In genomic region chr2:196638765-196639164, GRCh38 we compare ENCODE assay signal across 8 cellular contexts. TPM values are rescaled to one million over a fixed set of nuclear protein-coding genes. Genes with fewer than 3 reads are reported as not detected.
DNase-seq lines count a peak whose midpoint lies in the region; ATAC-seq and TF ChIP-seq lines count a peak whose summit lies in the region.

No MANE protein-coding gene starts in this region.

- H3K4me1 Mint-ChIP-seq in activated CD8-positive, alpha-beta memory T cell treated with anti-CD3 and anti-CD28 coated beads, Interleukin-2, amount 10 ng/mL, durations not matched to agents 7 days and 5 days = peaks cover 24% of the 10 kb centered on the region
- peaks cover 11% of the 10 kb centered on the region for H3K4me1 Mint-ChIP-seq in activated T-helper 17 cell treated with anti-CD3 and anti-CD28 coated beads, Interleukin-2, amount 50 U/mL, for 72 hours
- H3K4me1 Mint-ChIP-seq in immature natural killer cell = peaks cover 19 to 31% of the 10 kb centered on the region in 2 donors
- peaks cover 10 to 11% of the 10 kb centered on the region in 2 donors for H3K4me1 Mint-ChIP-seq in stimulated activated naive B cell treated with anti-CD40 and anti-IgM and Interleukin-4, amounts not matched to agents 10 μg/mL and 1 μg/mL and 100 μg/mL, for 72 hours

- ATAC-seq in activated CD8-positive, alpha-beta memory T cell treated with anti-CD3 and anti-CD28 coated beads, Interleukin-2, amount 10 ng/mL, durations not matched to agents 7 days and 5 days = no peak
- no peak for ATAC-seq in activated T-helper 17 cell treated with anti-CD3 and anti-CD28 coated beads, Interleukin-2, amount 50 U/mL, for 72 hours (replicated peaks)
- ATAC-seq in stimulated activated naive B cell treated with anti-CD40 and anti-IgM and Interleukin-4, amounts not matched to agents 10 μg/mL and 1 μg/mL and 100 μg/mL, for 72 hours (replicated peaks) = no peak

- peak overlapping the region; percentile 91 for H3K4me3 Mint-ChIP-seq in activated CD8-positive, alpha-beta memory T cell treated with anti-CD3 and anti-CD28 coated beads, Interleukin-2, amount 10 ng/mL, durations not matched to agents 7 days and 5 days
- H3K4me3 Mint-ChIP-seq in activated T-helper 17 cell treated with anti-CD3 and anti-CD28 coated beads, Interleukin-2, amount 50 U/mL, for 72 hours = peak overlapping the region; percentile 93
- H3K4me3 Mint-ChIP-seq in immature natural killer cell = peak overlapping the region; percentile 84 to 92 (median 88)
- peak overlapping the region; percentile 91 to 96 for H3K4me3 Mint-ChIP-seq in stimulated activated naive B cell treated with anti-CD40 and anti-IgM and Interleukin-4, amounts not matched to agents 10 μg/mL and 1 μg/mL and 100 μg/mL, for 72 hours

- DNase-seq in activated CD8-positive, alpha-beta memory T cell treated with anti-CD3 and anti-CD28 coated beads, Interleukin-2, amount 10 ng/mL, durations not matched to agents 7 days and 5 days = no peak
- DNase-seq in activated CD8-positive, alpha-beta memory T cell treated with anti-CD3 and anti-CD28 coated beads, Interleukin-2, amount 50 U/mL, for 48 hours = no peak
- DNase-seq in immature natural killer cell (no peak), OCI-M1 (lab: John Stamatoyannopoulos, UW) (no peak), germinal center (ENCODE audit: low spot score) (no peak), GM10266 (ENCODE audit: extremely low spot score) (no peak)
- no peak for DNase-seq in stimulated activated naive B cell treated with anti-CD40 and anti-IgM and Interleukin-4, amounts not matched to agents 10 μg/mL and 1 μg/mL and 100 μg/mL, for 72 hours

- no peak overlapping the region for H3K27ac Mint-ChIP-seq in activated CD8-positive, alpha-beta memory T cell treated with anti-CD3 and anti-CD28 coated beads, Interleukin-2, amount 10 ng/mL, durations not matched to agents 7 days and 5 days
- peak overlapping the region; percentile 81 for H3K27ac Mint-ChIP-seq in activated T-helper 17 cell treated with anti-CD3 and anti-CD28 coated beads, Interleukin-2, amount 50 U/mL, for 72 hours
- H3K27ac Mint-ChIP-seq in immature natural killer cell = peak overlapping the region in 1 of 6 donors; percentile 43
- H3K27ac Mint-ChIP-seq in stimulated activated naive B cell treated with anti-CD40 and anti-IgM and Interleukin-4, amounts not matched to agents 10 μg/mL and 1 μg/mL and 100 μg/mL, for 72 hours = peak overlapping the region; percentile 92

- no peaks in the 10 kb centered on the region for H3K9me3 Mint-ChIP-seq in activated CD8-positive, alpha-beta memory T cell treated with anti-CD3 and anti-CD28 coated beads, Interleukin-2, amount 10 ng/mL, durations not matched to agents 7 days and 5 days (ENCODE audit: low read depth)
- no peaks in the 10 kb centered on the region for H3K9me3 Mint-ChIP-seq in activated T-helper 17 cell treated with anti-CD3 and anti-CD28 coated beads, Interleukin-2, amount 50 U/mL, for 72 hours
- H3K9me3 Mint-ChIP-seq in immature natural killer cell = no peaks in the 10 kb centered on the region
- no peaks in the 10 kb centered on the region for H3K9me3 Mint-ChIP-seq in stimulated activated naive B cell treated with anti-CD40 and anti-IgM and Interleukin-4, amounts not matched to agents 10 μg/mL and 1 μg/mL and 100 μg/mL, for 72 hours

- H3K27me3 Mint-ChIP-seq in activated CD8-positive, alpha-beta memory T cell treated with anti-CD3 and anti-CD28 coated beads, Interleukin-2, amount 10 ng/mL, durations not matched to agents 7 days and 5 days = peaks cover 9% of the 10 kb centered on the region
- H3K27me3 Mint-ChIP-seq in activated T-helper 17 cell treated with anti-CD3 and anti-CD28 coated beads, Interleukin-2, amount 50 U/mL, for 72 hours = no peaks in the 10 kb centered on the region
- H3K27me3 Mint-ChIP-seq in immature natural killer cell (ENCODE audit: low read depth in 3 of 3) = peaks cover 0 to 2% (median 2%) of the 10 kb centered on the region in 3 donors
- H3K27me3 Mint-ChIP-seq in stimulated activated naive B cell treated with anti-CD40 and anti-IgM and Interleukin-4, amounts not matched to agents 10 μg/mL and 1 μg/mL and 100 μg/mL, for 72 hours = no peaks in the 10 kb centered on the region

- CTCF ChIA-PET in activated CD8-positive, alpha-beta memory T cell treated with anti-CD3 and anti-CD28 coated beads, Interleukin-2, amount 10 ng/mL, durations not matched to agents 7 days and 5 days (lab: Charles Lee) = interaction anchor here (0.8 to 1.5 kb wide), 3 partner anchors 44 to 570 kb away, joined by 3 to 6 read pairs (median 3); partner anchors contain the start of gene DNAH7

- H3K36me3 Mint-ChIP-seq in activated CD8-positive, alpha-beta memory T cell treated with anti-CD3 and anti-CD28 coated beads, Interleukin-2, amount 10 ng/mL, durations not matched to agents 7 days and 5 days = peaks cover 2% of the 10 kb centered on the region
- no peaks in the 10 kb centered on the region for H3K36me3 Mint-ChIP-seq in activated T-helper 17 cell treated with anti-CD3 and anti-CD28 coated beads, Interleukin-2, amount 50 U/mL, for 72 hours (ENCODE audit: low read depth)
- no peaks in the 10 kb centered on the region for H3K36me3 Mint-ChIP-seq in immature natural killer cell
- H3K36me3 Mint-ChIP-seq in stimulated activated naive B cell treated with anti-CD40 and anti-IgM and Interleukin-4, amounts not matched to agents 10 μg/mL and 1 μg/mL and 100 μg/mL, for 72 hours = no peaks in the 10 kb centered on the region

- TF ChIP-seq CTCF in GM10266 (IDR thresholded peaks at IDR 0.05; ENCODE audit: control insufficient read depth, insufficient read depth, low read depth, missing control alignments) = no peak

RNA-seq across cellular contexts. Expression of gene CCDC150, which starts 0.8 kb away (rescaled TPM):
- total RNA-seq in activated CD8-positive, alpha-beta memory T cell treated with anti-CD3 and anti-CD28 coated beads, Interleukin-2, amount 10 ng/mL, durations not matched to agents 7 days and 5 days = 10 to 100 TPM; 18.6 to 30.6 TPM
- 10 to 100 TPM; 11.6 to 21.5 TPM for total RNA-seq in activated T-helper 17 cell treated with anti-CD3 and anti-CD28 coated beads, Interleukin-2, amount 50 U/mL, for 72 hours
- polyA plus RNA-seq in immature natural killer cell = not detected

RNA-seq across cellular contexts. Expression of gene HECW2, which starts 45.4 kb away (rescaled TPM):
- 1 to 10 TPM; 2.6 to 6.6 TPM for total RNA-seq in activated CD8-positive, alpha-beta memory T cell treated with anti-CD3 and anti-CD28 coated beads, Interleukin-2, amount 10 ng/mL, durations not matched to agents 7 days and 5 days
- total RNA-seq in activated T-helper 17 cell treated with anti-CD3 and anti-CD28 coated beads, Interleukin-2, amount 50 U/mL, for 72 hours = 1 to 10 TPM; 2.6 to 3.1 TPM
- polyA plus RNA-seq in immature natural killer cell = under 1 TPM in 1 of 3 donors, not detected in 2; 0.18 TPM
